Comparison of ENCODE assay signal across 7 cellular contexts in genomic region chr2:82043867-82044266, GRCh38.
"Had no signal": no experiment of that assay in that cellular context is flagged by ENCODE, and none has a peak within 500 bp of the region (broad histone marks: within the 10 kb centered on the region; RNA-seq: fewer than 3 reads in every experiment).

No MANE protein-coding gene starts in this region.

- H3K36me3 Mint-ChIP-seq: IgD-negative memory B cell had no signal

- H3K4me3 Mint-ChIP-seq: IgD-negative memory B cell had no signal

- ATAC-seq: HepG2, K562 had no signal

- H3K27me3 Mint-ChIP-seq: IgD-negative memory B cell had no signal

- H3K4me1 Mint-ChIP-seq: IgD-negative memory B cell had no signal

- H3K27ac Mint-ChIP-seq: IgD-negative memory B cell had no signal

- DNase-seq: IMR-90, KBM-7, KG1 had no signal

- H3K27ac ChIP-seq: HL-60 had no signal

- H3K4me3 ChIP-seq: K562 had no signal
